In the genomic region with DNA sequence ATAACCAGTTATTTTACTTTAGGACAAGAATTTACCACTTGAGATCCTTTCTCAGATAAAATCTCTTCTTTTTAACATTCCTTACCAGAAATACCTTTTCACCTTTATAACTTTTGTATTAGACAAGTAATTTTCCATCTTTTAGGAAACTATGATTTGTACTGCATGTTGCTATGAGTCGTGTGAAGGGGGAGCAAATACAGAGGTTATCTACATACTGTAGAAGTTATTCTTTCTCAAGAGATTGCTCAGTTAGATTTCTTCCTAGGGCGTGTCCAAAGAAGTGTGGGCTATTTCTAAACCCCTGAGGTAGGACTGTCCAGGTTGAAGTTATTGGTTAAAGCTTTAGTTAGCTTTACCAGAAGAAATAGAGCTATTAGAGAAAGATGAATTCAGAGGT, we compare ENCODE assay signal across 21 cellular contexts. TPM values are rescaled to one million over a fixed set of nuclear protein-coding genes. Genes with fewer than 3 reads are reported as not detected.
A peak's percentile ranks its signal among the peaks of the same experiment; 100 is the strongest.
DNase-seq lines count a peak whose midpoint lies in the region; ATAC-seq and TF ChIP-seq lines count a peak whose summit lies in the region.
"Had no signal": no experiment of that assay in that cellular context is flagged by ENCODE, and none has a peak within 500 bp of the region (broad histone marks: within the 10 kb centered on the region; RNA-seq: fewer than 3 reads in every experiment).

No MANE protein-coding gene starts in this region.

- H3K9ac ChIP-seq in mammary epithelial cell (ENCODE audit: insufficient read depth, low read length): no peak overlapping the region

- H3K4me1 Mint-ChIP-seq in mesothelial cell of epicardium: peaks cover 13% of the 10 kb centered on the region
- H3K4me1 Mint-ChIP-seq in activated T-cell treated with anti-CD3 and anti-CD28 coated beads, Interleukin-2, amount 50 U/mL, for 4 hours (ENCODE audit: low read depth): peaks cover 8% of the 10 kb centered on the region
- H3K4me1 Mint-ChIP-seq: GM23338 had no signal

- dilution Hi-C loops in mammary epithelial cell (cut with HindIII; ENCODE audit: low sequenced_read_pairs): no loop called here

- H3K27ac Mint-ChIP-seq in mesothelial cell of epicardium: peak overlapping the region; percentile 10
- H3K27ac Mint-ChIP-seq: GM23338, IgD-negative memory B cell, T-cell had no signal

- intact Hi-C loops in mammary epithelial cell (cut with micrococcal nuclease) (no loop called here), breast epithelium (cut with DNase I; ENCODE audit: low total_unique reads) (no loop called here)

- H3K27ac ChIP-seq in mammary epithelial cell (ENCODE audit: insufficient read depth, low read depth, low read length) (no peak overlapping the region), breast epithelium (no peak overlapping the region), RWPE2 (ENCODE audit: poor library complexity, severe bottlenecking) (no peak overlapping the region)

- TF ChIP-seq CTCF in mammary epithelial cell (conservative IDR thresholded peaks at IDR 0.05 in 1 of 2, IDR thresholded peaks at IDR 0.05 in 1 of 2; ENCODE audit: extremely low read depth in 1 of 2, insufficient read depth in 1 of 2, low read depth in 1 of 2, low read length in 2 of 2): no peak
- no peak for TF ChIP-seq CTCF in breast epithelium (IDR thresholded peaks at IDR 0.05)
- TF ChIP-seq CTCF in RWPE2 (IDR thresholded peaks at IDR 0.05; ENCODE audit: poor library complexity, severe bottlenecking): no peak
- TF ChIP-seq CTCF in mesothelial cell of epicardium (IDR thresholded peaks at IDR 0.05; ENCODE audit: unreplicated experiment): no peak

- peaks cover 16% of the 10 kb centered on the region for H3K9me3 Mint-ChIP-seq in mesothelial cell of epicardium
- H3K9me3 Mint-ChIP-seq in activated T-cell treated with anti-CD3 and anti-CD28 coated beads, Interleukin-2, amount 50 U/mL, for 4 hours: peaks cover 10% of the 10 kb centered on the region

- H3K79me2 ChIP-seq in mammary epithelial cell (ENCODE audit: insufficient read depth, low read length): no peaks in the 10 kb centered on the region

- H3K9me3 ChIP-seq in mammary epithelial cell (replicated peaks; ENCODE audit: insufficient read depth, low read length) (peaks cover 2% of the 10 kb centered on the region), breast epithelium (no peaks in the 10 kb centered on the region), RWPE2 (ENCODE audit: severe bottlenecking) (no peaks in the 10 kb centered on the region)

- H2AFZ ChIP-seq in mammary epithelial cell (ENCODE audit: low read depth, low read length): no peak overlapping the region
- H2AFZ ChIP-seq: GM23338 had no signal

- CTCF ChIA-PET in mammary epithelial cell (lab: Charles Lee; ENCODE audit: low non-redundant PET): no interaction called here

- H3K27me3 ChIP-seq in mammary epithelial cell (ENCODE audit: insufficient read depth, low read length) (no peaks in the 10 kb centered on the region), breast epithelium (no peaks in the 10 kb centered on the region), RWPE2 (ENCODE audit: insufficient read depth, poor library complexity, severe bottlenecking) (no peaks in the 10 kb centered on the region)

- H4K20me1 ChIP-seq in mammary epithelial cell (ENCODE audit: insufficient read depth, low read length): no peaks in the 10 kb centered on the region

- peaks cover 45% of the 10 kb centered on the region for H3K4me1 ChIP-seq in mammary epithelial cell (ENCODE audit: insufficient read depth, low read length)
- no peaks in the 10 kb centered on the region for H3K4me1 ChIP-seq in breast epithelium
- peaks cover 20% of the 10 kb centered on the region for H3K4me1 ChIP-seq in RWPE2 (ENCODE audit: insufficient read depth, poor library complexity, severe bottlenecking)

- peaks cover 17% of the 10 kb centered on the region for H3K36me3 Mint-ChIP-seq in mesothelial cell of epicardium
- peaks cover 4% of the 10 kb centered on the region for H3K36me3 Mint-ChIP-seq in activated T-cell treated with anti-CD3 and anti-CD28 coated beads, Interleukin-2, amount 50 U/mL, for 4 hours (ENCODE audit: insufficient read depth)
- H3K36me3 Mint-ChIP-seq: IgD-negative memory B cell had no signal

- H3K27me3 Mint-ChIP-seq in mesothelial cell of epicardium (ENCODE audit: low read depth): no peaks in the 10 kb centered on the region
- H3K27me3 Mint-ChIP-seq in activated T-cell treated with anti-CD3 and anti-CD28 coated beads, Interleukin-2, amount 50 U/mL, for 4 hours (ENCODE audit: low read depth): no peaks in the 10 kb centered on the region
- H3K27me3 Mint-ChIP-seq: T-cell had no signal

- DNase-seq in mammary epithelial cell (no peak), breast epithelium (ENCODE audit: low spot score in 2 of 2) (no peak), RWPE2 (ENCODE audit: low spot score) (no peak), mesothelial cell of epicardium (ENCODE audit: low spot score in 2 of 2, unreplicated experiment in 2 of 2) (no peak), HuH-7 (ENCODE audit: low spot score) (no peak), NCI-H2196 (lab: John Stamatoyannopoulos, UW; ENCODE audit: unreplicated experiment) (no peak)
- no peak for DNase-seq in activated CD4-positive, CD25-positive, alpha-beta regulatory T cell (lab: John Stamatoyannopoulos, UW)
- no peak for DNase-seq in activated T-cell treated with anti-CD3 and anti-CD28 coated beads, Interleukin-2, amount 50 U/mL, for 4 hours
- DNase-seq: 8988T, GDM1, HCEC 1CT, Karpas-422, NCI-H1048, NCI-H1436 treated with DMSO at 0.1 percent for 48 hours, NCI-H1930, NCI-H446, NCI-H526, T-cell had no signal

- BruUV-seq in mammary epithelial cell (replicated peaks; lab: Mats Ljungman, UMichigan): no TSS peak

- no peak for TF ChIP-seq POLR2A in breast epithelium (IDR thresholded peaks at IDR 0.05)

- in situ Hi-C loops in mammary epithelial cell (cut with MboI; ENCODE audit: low sequenced_read_pairs in 2 of 2): no loop called here

- H3K4me3 Mint-ChIP-seq in mesothelial cell of epicardium: no peak overlapping the region
- no peak overlapping the region for H3K4me3 Mint-ChIP-seq in activated T-cell treated with anti-CD3 and anti-CD28 coated beads, Interleukin-2, amount 50 U/mL, for 4 hours
- H3K4me3 Mint-ChIP-seq: GM23338, IgD-negative memory B cell, T-cell had no signal

- no peak overlapping the region for H3K4me3 ChIP-seq in mammary epithelial cell (replicated peaks in 1 of 3; ENCODE audit: insufficient read depth in 1 of 3, low read depth in 2 of 3, low read length in 3 of 3)
- no peak overlapping the region for H3K4me3 ChIP-seq in breast epithelium
- H3K4me3 ChIP-seq in RWPE2 (ENCODE audit: severe bottlenecking): no peak overlapping the region
- H3K4me3 ChIP-seq: GM23338 had no signal

- H3K36me3 ChIP-seq in mammary epithelial cell (ENCODE audit: insufficient read depth, low read length): no peaks in the 10 kb centered on the region
- H3K36me3 ChIP-seq in breast epithelium: no peaks in the 10 kb centered on the region
- H3K36me3 ChIP-seq in RWPE2 (ENCODE audit: low read depth): no peaks in the 10 kb centered on the region

- WGBS in mammary epithelial cell (ENCODE audit: low coverage, missing lambda C conversion rate): 74% methylated on average over 2 of the region's 2 CpGs

- ATAC-seq in RWPE2 (ENCODE audit: low read depth): 0 out of 3 replicates have a peak, but pooled peaks have one; percentile 16
- ATAC-seq in activated T-cell treated with anti-CD3 and anti-CD28 coated beads, Interleukin-2, amount 50 U/mL, for 4 hours: no peak
- ATAC-seq: GM23338, Panc1, T-cell had no signal

- peak overlapping the region; percentile 7 for H3K4me2 ChIP-seq in mammary epithelial cell (ENCODE audit: insufficient read depth, low read depth, low read length)
- H3K4me2 ChIP-seq: GM23338 had no signal

RNA-seq across cellular contexts. Expression of gene ARHGAP12, which starts 30.2 kb away (rescaled TPM):
- total RNA-seq in mammary epithelial cell: 10 to 100 TPM; 26.0 to 38.8 TPM
- 10.3 TPM for polyA plus RNA-seq in mammary epithelial cell
- 20.9 TPM for polyA minus RNA-seq in mammary epithelial cell
- 100 to 1,000 TPM in 1 of 3 donors, 10 to 100 TPM in 2; 40.0 to 102 (median 60.0) TPM for total RNA-seq in breast epithelium
- 35.1 to 37.0 TPM (median 35.3 TPM) in 3 replicates for total RNA-seq in mesothelial cell of epicardium
- total RNA-seq in activated T-cell treated with anti-CD3 and anti-CD28 coated beads, Interleukin-2, amount 50 U/mL, for 4 hours: 1 to 10 TPM; 3.3 to 4.2 (median 3.9) TPM
